Comparison of ENCODE assay signal across 16 cellular contexts in genomic region chr16:11475896-11476630, GRCh38.
A peak's percentile ranks its signal among the peaks of the same experiment; 100 is the strongest.
DNase-seq lines count a peak whose midpoint lies in the region; ATAC-seq, FAIRE-seq and TF ChIP-seq lines count a peak whose summit lies in the region.
"Had no signal": no experiment of that assay in that cellular context is flagged by ENCODE, and none has a peak within 500 bp of the region (broad histone marks: within the 10 kb centered on the region; RNA-seq: fewer than 3 reads in every experiment).

No MANE protein-coding gene starts in this region.

- no peak overlapping the region for H2BK15ac ChIP-seq in IMR-90 (ENCODE audit: low read depth, low read length)

- intact Hi-C loops in IMR-90 (cut with micrococcal nuclease): loop anchor here (10.0 kb wide), 1 partner anchor 51 kb away; no protein-coding TSS in a partner anchor
- intact Hi-C loops in HepG2 (cut with micrococcal nuclease; ENCODE audit: unreplicated experiment): no loop called here
- intact Hi-C loops in adrenal gland (cut with DNase I): no loop called here
- intact Hi-C loops in ascending aorta (cut with DNase I): no loop called here

- H3K9ac ChIP-seq in IMR-90 (ENCODE audit: low read depth, low read length): no peak overlapping the region
- no peak overlapping the region for H3K9ac ChIP-seq in HepG2 (ENCODE audit: insufficient read depth, low read depth, low read length)

- H4K20me1 ChIP-seq in IMR-90 (ENCODE audit: insufficient read depth, low read length) (no peaks in the 10 kb centered on the region), HepG2 (ENCODE audit: insufficient read depth, low read length) (no peaks in the 10 kb centered on the region)

- CTCF ChIA-PET in IMR-90 (lab: Yijun Ruan, JAX) (no interaction called here), HepG2 (lab: Yijun Ruan, JAX; ENCODE audit: low intra/inter-chr PET ratio, low total read pairs) (no interaction called here)

- H2AK9ac ChIP-seq in IMR-90 (replicated peaks; ENCODE audit: low read depth, low read length, poor library complexity): no peak overlapping the region

- no peak overlapping the region for H3K56ac ChIP-seq in IMR-90 (ENCODE audit: extremely low read depth, insufficient read depth, low read length)

- H3K9me3 Mint-ChIP-seq in progenitor cell of endocrine pancreas (ENCODE audit: low read depth): peaks cover 6% of the 10 kb centered on the region

- H3K27ac Mint-ChIP-seq in progenitor cell of endocrine pancreas: peak overlapping the region; percentile 17
- H3K27ac Mint-ChIP-seq: CD8-positive, alpha-beta T cell; GM23338 had no signal

- ATAC-seq in IMR-90 (ENCODE audit: low read depth) (no peak), HepG2 (no peak; the same call in 2 of the 3 replicates)
- ATAC-seq: CD8-positive, alpha-beta T cell; GM23338 had no signal

- TF ChIP-seq CTCF in IMR-90 (conservative IDR thresholded peaks at IDR 0.05; ENCODE audit: low read depth, low read length) (no peak), HepG2 (CRISPR knock-in tag; IDR thresholded peaks at IDR 0.05) (no peak), progenitor cell of endocrine pancreas (IDR thresholded peaks at IDR 0.05; ENCODE audit: unreplicated experiment) (no peak), adrenal gland (IDR thresholded peaks at IDR 0.05) (no peak), ascending aorta (IDR thresholded peaks at IDR 0.05) (no peak)

- POLR2A ChIA-PET in IMR-90 (lab: Charles Lee; ENCODE audit: unreplicated experiment): no interaction called here
- POLR2A ChIA-PET in HepG2 (lab: Yijun Ruan, JAX): interaction anchor here (1.5 kb wide), 1 partner anchor 322 kb away, joined by 3 read pairs; no protein-coding TSS in a partner anchor

- H2AFZ ChIP-seq in IMR-90 (replicated peaks; ENCODE audit: low read length, poor library complexity): no peak overlapping the region
- H2AFZ ChIP-seq in HepG2 (ENCODE audit: low read length): no peak overlapping the region
- H2AFZ ChIP-seq: GM23338 had no signal

- peaks cover 3% of the 10 kb centered on the region for H3K27me3 Mint-ChIP-seq in progenitor cell of endocrine pancreas

- no peak for TF ChIP-seq EP300 in HepG2 (IDR thresholded peaks at IDR 0.05; ENCODE audit: low read depth in 2 of 2, low read length in 2 of 2)
- TF ChIP-seq EP300 in HepG2 (CRISPR knock-in tag; IDR thresholded peaks at IDR 0.05; ENCODE audit: borderline replicate concordance): no peak

- H3K79me2 ChIP-seq in HepG2 (ENCODE audit: insufficient read depth, low read length): no peaks in the 10 kb centered on the region

- peaks cover 3% of the 10 kb centered on the region for H3K4me1 Mint-ChIP-seq in progenitor cell of endocrine pancreas (ENCODE audit: low read depth)
- H3K4me1 Mint-ChIP-seq: CD14-positive monocyte, GM23338 had no signal

- dilution Hi-C loops in IMR-90 (cut with HindIII; ENCODE audit: low sequenced_read_pairs, unreplicated experiment): no loop called here

- H3K9me3 ChIP-seq in IMR-90 (ENCODE audit: control insufficient read depth, insufficient read depth, low read length): no peaks in the 10 kb centered on the region
- H3K9me3 ChIP-seq in HepG2 (ENCODE audit: low read length): no peaks in the 10 kb centered on the region
- no peaks in the 10 kb centered on the region for H3K9me3 ChIP-seq in adrenal gland (replicated peaks in 1 of 3)
- no peaks in the 10 kb centered on the region for H3K9me3 ChIP-seq in ascending aorta
- H3K9me3 ChIP-seq: A549, BE2C, HAP-1 had no signal

- H3K4me3 ChIP-seq in IMR-90 (ENCODE audit: insufficient read depth, low read depth, low read length) (no peak overlapping the region), HepG2 (replicated peaks in 1 of 3; ENCODE audit: insufficient read depth in 1 of 3, low read depth in 2 of 3, low read length in 3 of 3) (no peak overlapping the region), adrenal gland (no peak overlapping the region), ascending aorta (no peak overlapping the region)
- H3K4me3 ChIP-seq: A549, GM23338, HAP-1 had no signal

- H3K4me2 ChIP-seq in IMR-90 (ENCODE audit: low read depth, low read length): no peak overlapping the region
- H3K4me2 ChIP-seq in HepG2 (ENCODE audit: low read depth, low read length): no peak overlapping the region
- H3K4me2 ChIP-seq: A549, GM23338 had no signal

- H3K27me3 ChIP-seq in IMR-90 (ENCODE audit: control insufficient read depth, insufficient read depth, low read length) (peaks cover 2% of the 10 kb centered on the region; the same call in 1 of the 2 replicates), HepG2 (ENCODE audit: control insufficient read depth in 1 of 2, insufficient read depth in 2 of 2, low read length in 2 of 2) (peaks cover 4 to 23% of the 10 kb centered on the region in 2 experiments), adrenal gland (no peaks in the 10 kb centered on the region), ascending aorta (no peaks in the 10 kb centered on the region)
- H3K27me3 ChIP-seq: BE2C had no signal

- H4K8ac ChIP-seq in IMR-90 (ENCODE audit: low read depth in 2 of 2, low read length in 2 of 2): no peak overlapping the region

- in situ Hi-C loops in IMR-90 (cut with MboI; ENCODE audit: low sequenced_read_pairs): no loop called here
- in situ Hi-C loops in HepG2 (cut with HindIII; ENCODE audit: extremely low pct_ligation_motif_present, low pct_unique_long_range_greater_than_20kb): no loop called here

- H3K18ac ChIP-seq in IMR-90 (ENCODE audit: low read depth, low read length): no peak overlapping the region

- no peaks in the 10 kb centered on the region for H3K36me3 Mint-ChIP-seq in progenitor cell of endocrine pancreas (ENCODE audit: insufficient read depth)
- H3K36me3 Mint-ChIP-seq: CD14-positive monocyte had no signal

- 0 out of 2 replicates have a peak overlapping the region, but pooled peaks have one; percentile 24 for H2AK5ac ChIP-seq in IMR-90 (ENCODE audit: low read depth, low read length)

- H4K91ac ChIP-seq in IMR-90 (ENCODE audit: insufficient read depth, low read depth, low read length): no peak overlapping the region

- H3K36me3 ChIP-seq in IMR-90 (ENCODE audit: control insufficient read depth, insufficient read depth, low read length) (no peaks in the 10 kb centered on the region), HepG2 (replicated peaks in 1 of 2; ENCODE audit: control insufficient read depth in 1 of 2, insufficient read depth in 2 of 2, low read length in 2 of 2) (no peaks in the 10 kb centered on the region), adrenal gland (replicated peaks in 1 of 2) (no peaks in the 10 kb centered on the region), ascending aorta (no peaks in the 10 kb centered on the region)
- H3K36me3 ChIP-seq: BE2C, HAP-1 had no signal

- TF ChIP-seq RAD21 in IMR-90 (IDR thresholded peaks at IDR 0.05; ENCODE audit: low read length): no peak
- TF ChIP-seq RAD21 in HepG2 (CRISPR knock-in tag; IDR thresholded peaks at IDR 0.05): no peak

- no peak overlapping the region for H3K23ac ChIP-seq in IMR-90 (ENCODE audit: low read depth, low read length)

- WGBS in IMR-90 (ENCODE audit: extremely low coverage in 2 of 2, insufficient read length in 1 of 2), 2 experiments: 60% methylated on average over 5 of the region's 8 CpGs; no CpG with 5 or more reads in 1 of the 2 experiments
- WGBS in HepG2 (ENCODE audit: low lambda C conversion rate): 35% methylated on average over 8 of the region's 8 CpGs
- WGBS in adrenal gland, 4 donors: 52 to 71% (median 58%) methylated on average over 8 of the region's 8 CpGs

- DNase-seq in IMR-90 (no peak), HepG2 (ENCODE audit: low spot score) (no peak), progenitor cell of endocrine pancreas (ENCODE audit: low spot score, unreplicated experiment) (no peak), adrenal gland (no peak), ascending aorta (ENCODE audit: low spot score in 2 of 2) (no peak), HPDE6-E6E7 (ENCODE audit: extremely low spot score) (no peak)
- DNase-seq: BE2C; CD8-positive, alpha-beta T cell; COR-L47; DND-41; GDM1 had no signal

- no peaks in the 10 kb centered on the region for H3K4me1 ChIP-seq in IMR-90 (ENCODE audit: control insufficient read depth, insufficient read depth, low read length)
- peaks cover 23% of the 10 kb centered on the region for H3K4me1 ChIP-seq in HepG2 (ENCODE audit: insufficient read depth, low read length)
- H3K4me1 ChIP-seq in adrenal gland (replicated peaks in 1 of 2): no peaks in the 10 kb centered on the region
- H3K4me1 ChIP-seq in ascending aorta: no peaks in the 10 kb centered on the region
- H3K4me1 ChIP-seq: BE2C, HAP-1 had no signal

- H3K9me1 ChIP-seq in IMR-90 (ENCODE audit: insufficient read depth, low read length): peaks cover 3% of the 10 kb centered on the region; the same call in 1 of the 2 replicates

- FAIRE-seq in HepG2 (lab: Jason Lieb, UNC): no peak
- FAIRE-seq: A549, GM12892 had no signal

- BruUV-seq in IMR-90 (replicated peaks; lab: Mats Ljungman, UMichigan): no TSS peak
- BruUV-seq in HepG2 (replicated peaks; lab: Mats Ljungman, UMichigan): no TSS peak

- H3K4me3 Mint-ChIP-seq in progenitor cell of endocrine pancreas (ENCODE audit: low read depth): no peak overlapping the region
- H3K4me3 Mint-ChIP-seq: CD14-positive monocyte; CD8-positive, alpha-beta T cell; GM23338 had no signal

- H3K14ac ChIP-seq in IMR-90 (replicated peaks; ENCODE audit: low read depth, low read length): no peak overlapping the region

- H2BK20ac ChIP-seq in IMR-90 (ENCODE audit: low read depth, low read length): no peak overlapping the region

- no peaks in the 10 kb centered on the region for H3K79me1 ChIP-seq in IMR-90 (ENCODE audit: low read depth in 1 of 2, low read length in 2 of 2)

- H3K27ac ChIP-seq in IMR-90 (ENCODE audit: insufficient read depth, low read length) (no peak overlapping the region), HepG2 (ENCODE audit: extremely low read length, insufficient read depth, low read length) (no peak overlapping the region), adrenal gland (no peak overlapping the region), ascending aorta (no peak overlapping the region)

- no peak overlapping the region for H3K4ac ChIP-seq in IMR-90 (ENCODE audit: low read depth, low read length)

- no peak for TF ChIP-seq POLR2A in IMR-90 (IDR thresholded peaks at IDR 0.05; ENCODE audit: low read depth, low read length)
- no peak for TF ChIP-seq POLR2A in HepG2 (IDR thresholded peaks at IDR 0.05; ENCODE audit: insufficient read depth in 1 of 2, low read depth in 2 of 2, low read length in 2 of 2)
- TF ChIP-seq POLR2A in adrenal gland (IDR thresholded peaks at IDR 0.05): no peak

- H2BK120ac ChIP-seq in IMR-90 (ENCODE audit: low read depth, low read length): no peak overlapping the region

- no peak overlapping the region for H2BK5ac ChIP-seq in IMR-90 (ENCODE audit: low read depth, low read length, poor library complexity, severe bottlenecking)

- H4K5ac ChIP-seq in IMR-90 (ENCODE audit: low read depth, low read length): no peak overlapping the region

TF ChIP-seq in IMR-90, 13 proteins besides CTCF, POLR2A, EP300 and RAD21 (continues in another document):
- TF ChIP-seq NFE2L2 (IDR thresholded peaks at IDR 0.05; ENCODE audit: low read depth, low read length): no peak
- no peak for TF ChIP-seq BHLHE40 (IDR thresholded peaks at IDR 0.05; ENCODE audit: low read depth, low read length)

TF ChIP-seq in HepG2, 621 proteins besides CTCF, POLR2A, EP300 and RAD21 (continues in another document):
- TF ChIP-seq ZNF333 (CRISPR knock-in tag; IDR thresholded peaks at IDR 0.05; ENCODE audit: borderline replicate concordance): 0 out of 2 replicates have a peak, but pooled peaks have one; percentile 10
